Comparison of ENCODE assay signal across 13 cellular contexts in the genomic region with DNA sequence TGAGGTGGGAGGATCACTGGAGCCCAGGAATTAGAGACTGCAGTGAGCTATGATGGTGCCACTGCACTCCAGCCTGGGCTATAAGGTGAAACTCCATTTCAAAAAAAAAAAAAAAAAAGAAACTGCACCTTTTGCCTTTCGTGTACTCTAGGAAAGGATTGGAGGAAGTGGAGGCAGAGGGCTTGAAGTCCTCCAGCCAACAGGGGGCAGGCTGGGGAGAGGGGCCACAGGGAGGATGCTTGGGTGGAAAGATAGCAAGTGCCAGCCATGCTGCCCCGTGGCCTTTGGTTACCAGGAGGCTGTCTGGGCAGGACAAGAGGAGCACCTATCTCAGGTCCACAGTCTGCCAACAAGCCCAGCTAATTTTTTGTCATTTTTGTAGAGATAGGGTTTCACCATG. TPM values are rescaled to one million over a fixed set of nuclear protein-coding genes. Genes with fewer than 3 reads are reported as not detected.
DNase-seq lines count a peak whose midpoint lies in the region; ATAC-seq, FAIRE-seq and TF ChIP-seq lines count a peak whose summit lies in the region.
"Not testable (repeated sequence)": the region's sequence is repeated elsewhere in the genome, so short reads cannot be mapped to it uniquely, and the experiment has no call there.
"Had no signal": no experiment of that assay in that cellular context is flagged by ENCODE, and none has a peak within 500 bp of the region (broad histone marks: within the 10 kb centered on the region; RNA-seq: fewer than 3 reads in every experiment).

No MANE protein-coding gene starts in this region.

- peaks cover 40% of the 10 kb centered on the region for H3K4me1 ChIP-seq in BLaER1
- H3K4me1 ChIP-seq in DOHH2 (ENCODE audit: control insufficient read depth, low read length); GM23338 (ENCODE audit: insufficient read depth); OCI-LY1 (ENCODE audit: insufficient read depth, low read length, severe bottlenecking); HepG2 (ENCODE audit: insufficient read depth, low read length): not testable (repeated sequence)

- not testable (repeated sequence) for H3K27ac Mint-ChIP-seq in GM23338; activated CD4-positive, alpha-beta memory T cell treated with anti-CD3 and anti-CD28 coated beads for 36 hours

- not testable (repeated sequence) for FAIRE-seq in HepG2 (lab: Jason Lieb, UNC)

- not testable (repeated sequence) for H3K9me3 ChIP-seq in BLaER1; DOHH2 (ENCODE audit: control insufficient read depth, insufficient read depth, low read length); OCI-LY1 (ENCODE audit: low read length); HepG2 (ENCODE audit: low read length)

- H3K9me2 ChIP-seq in DOHH2 (replicated peaks; ENCODE audit: control insufficient read depth, low read length); GM23338 (ENCODE audit: insufficient read depth); OCI-LY1 (ENCODE audit: low read depth, low read length): not testable (repeated sequence)

- H2AFZ ChIP-seq in GM23338; OCI-LY1 (ENCODE audit: low read length); HepG2 (ENCODE audit: low read length): not testable (repeated sequence)

- not testable (repeated sequence) for DNase-seq in GM23338 (ENCODE audit: low spot score); HFF-Myc (ENCODE audit: extremely low read depth, low read depth); brain microvascular endothelial cell; HepG2 (ENCODE audit: low spot score)
- peak; percentile 12 for DNase-seq in activated CD4-positive, alpha-beta memory T cell treated with anti-CD3 and anti-CD28 coated beads for 36 hours

- H3K9ac ChIP-seq in BLaER1; OCI-LY1 (ENCODE audit: low read length); HepG2 (ENCODE audit: insufficient read depth, low read depth, low read length): not testable (repeated sequence)

- CTCF ChIA-PET in activated CD4-positive, alpha-beta memory T cell treated with anti-CD3 and anti-CD28 coated beads for 36 hours (lab: Charles Lee); HepG2 (lab: Yijun Ruan, JAX; ENCODE audit: low intra/inter-chr PET ratio, low total read pairs): not testable (repeated sequence)

- not testable (repeated sequence) for H4K20me1 ChIP-seq in BLaER1; DOHH2 (ENCODE audit: control insufficient read depth, insufficient read depth, low read depth, low read length); GM23338 (replicated peaks; ENCODE audit: insufficient read depth); OCI-LY1 (ENCODE audit: insufficient read depth, low read length); HepG2 (ENCODE audit: insufficient read depth, low read length)

- in situ Hi-C loops in brain microvascular endothelial cell (cut with HindIII; ENCODE audit: low pct_ligation_motif_present, low sequenced_read_pairs); HepG2 (cut with HindIII; ENCODE audit: extremely low pct_ligation_motif_present, low pct_unique_long_range_greater_than_20kb): not testable (repeated sequence)

- H3K4me3 Mint-ChIP-seq in GM23338; activated CD4-positive, alpha-beta memory T cell treated with anti-CD3 and anti-CD28 coated beads for 36 hours: not testable (repeated sequence)

- intact Hi-C loops in activated CD4-positive, alpha-beta memory T cell treated with anti-CD3 and anti-CD28 coated beads for 36 hours (cut with micrococcal nuclease); HepG2 (cut with micrococcal nuclease; ENCODE audit: unreplicated experiment): not testable (repeated sequence)

- H3K27me3 ChIP-seq in BLaER1; DOHH2 (ENCODE audit: control insufficient read depth, low read length); GM23338 (ENCODE audit: insufficient read depth); OCI-LY1 (ENCODE audit: insufficient read depth, low read length); brain microvascular endothelial cell (replicated peaks); HepG2 (ENCODE audit: control insufficient read depth in 1 of 2, insufficient read depth in 2 of 2, low read length in 2 of 2): not testable (repeated sequence)

- peak overlapping the region; percentile 58 for H3K4me2 ChIP-seq in BLaER1
- H3K4me2 ChIP-seq in DOHH2 (ENCODE audit: low read length); GM23338; OCI-LY1 (ENCODE audit: low read length); HepG2 (ENCODE audit: low read depth, low read length): not testable (repeated sequence)

- not testable (repeated sequence) for H3K9me3 Mint-ChIP-seq in GM23338; activated CD4-positive, alpha-beta memory T cell treated with anti-CD3 and anti-CD28 coated beads for 36 hours

- H3K4me3 ChIP-seq in BLaER1; DOHH2 (ENCODE audit: low read length); GM23338; HFF-Myc (replicated peaks; ENCODE audit: low read depth, low read length); OCI-LY1 (ENCODE audit: low read depth, low read length, poor library complexity, severe bottlenecking); brain microvascular endothelial cell (ENCODE audit: low read depth, low read length); HepG2 (replicated peaks in 1 of 3; ENCODE audit: insufficient read depth in 1 of 3, low read depth in 2 of 3, low read length in 3 of 3): not testable (repeated sequence)

- not testable (repeated sequence) for TF ChIP-seq POLR2A in HepG2 (IDR thresholded peaks at IDR 0.05; ENCODE audit: insufficient read depth in 1 of 2, low read depth in 2 of 2, low read length in 2 of 2)

- H3K27ac ChIP-seq in BLaER1: peak overlapping the region; percentile 70
- H3K27ac ChIP-seq in DOHH2 (ENCODE audit: low read depth, low read length); GM23338 (ENCODE audit: low read depth); OCI-LY1 (ENCODE audit: low read depth, low read length, poor library complexity, severe bottlenecking); brain microvascular endothelial cell; HepG2 (ENCODE audit: extremely low read length, insufficient read depth, low read length): not testable (repeated sequence)

- BruUV-seq in HepG2 (replicated peaks; lab: Mats Ljungman, UMichigan): not testable (repeated sequence)

- not testable (repeated sequence) for H3K4me1 Mint-ChIP-seq in GM23338; activated CD4-positive, alpha-beta memory T cell treated with anti-CD3 and anti-CD28 coated beads for 36 hours (ENCODE audit: low read depth)

- 78% methylated on average over 1 of the region's 2 CpGs for WGBS in HepG2 (ENCODE audit: low lambda C conversion rate)

- H3K27me3 Mint-ChIP-seq in GM23338 (ENCODE audit: insufficient read depth, low read depth, poor library complexity); activated CD4-positive, alpha-beta memory T cell treated with anti-CD3 and anti-CD28 coated beads for 36 hours: not testable (repeated sequence)

- not testable (repeated sequence) for ATAC-seq in GM23338, HepG2

- H3K79me2 ChIP-seq in DOHH2 (ENCODE audit: control insufficient read depth, low read length); GM23338 (replicated peaks; ENCODE audit: insufficient read depth); OCI-LY1 (ENCODE audit: insufficient read depth, low read length); HepG2 (ENCODE audit: insufficient read depth, low read length): not testable (repeated sequence)

- TF ChIP-seq CTCF in DOHH2 (IDR thresholded peaks at IDR 0.05; ENCODE audit: low read depth, low read length, poor library complexity, severe bottlenecking) (peak; percentile 38), GM23338 (conservative IDR thresholded peaks at IDR 0.05; ENCODE audit: low read depth in 2 of 2) (peak; percentile 12 to 31; a peak in 2 of 4 replicates), HFF-Myc (IDR thresholded peaks at IDR 0.05; ENCODE audit: low read depth, low read length, missing control alignments) (peak; percentile 15), OCI-LY1 (IDR thresholded peaks at IDR 0.05; ENCODE audit: low read length) (peak; percentile 28; the same call in 1 of the 2 replicates), brain microvascular endothelial cell (IDR thresholded peaks at IDR 0.05; ENCODE audit: low read depth, low read length, missing control alignments) (peak; percentile 3)
- not testable (repeated sequence) for TF ChIP-seq CTCF in HepG2 (CRISPR knock-in tag; IDR thresholded peaks at IDR 0.05)

- TF ChIP-seq RAD21 in HepG2 (CRISPR knock-in tag; IDR thresholded peaks at IDR 0.05): not testable (repeated sequence)

- H3K36me3 ChIP-seq in BLaER1; DOHH2 (ENCODE audit: control insufficient read depth, low read length); GM23338 (ENCODE audit: insufficient read depth); OCI-LY1 (ENCODE audit: insufficient read depth, low read length); brain microvascular endothelial cell (replicated peaks); HepG2 (replicated peaks in 1 of 2; ENCODE audit: control insufficient read depth in 1 of 2, insufficient read depth in 2 of 2, low read length in 2 of 2): not testable (repeated sequence)

- POLR2A ChIA-PET in activated CD4-positive, alpha-beta memory T cell treated with anti-CD3 and anti-CD28 coated beads for 36 hours (lab: Charles Lee); HepG2 (lab: Yijun Ruan, JAX): not testable (repeated sequence)

- not testable (repeated sequence) for H3K36me3 Mint-ChIP-seq in GM23338 (ENCODE audit: low read depth); activated CD4-positive, alpha-beta memory T cell treated with anti-CD3 and anti-CD28 coated beads for 36 hours

- not testable (repeated sequence) for TF ChIP-seq EP300 in HepG2 (IDR thresholded peaks at IDR 0.05; ENCODE audit: low read depth in 2 of 2, low read length in 2 of 2); HepG2 (CRISPR knock-in tag; IDR thresholded peaks at IDR 0.05; ENCODE audit: borderline replicate concordance)

- H3F3A ChIP-seq in DOHH2 (ENCODE audit: control insufficient read depth, insufficient read depth); GM23338 (replicated peaks; ENCODE audit: low read depth); OCI-LY1 (ENCODE audit: insufficient read depth, low read length): not testable (repeated sequence)

RNA-seq across cellular contexts. Expression of a gene that starts 14.0 kb away (rescaled TPM):
- not detected in 2 replicates for total RNA-seq in GM23338 (2014; rRNA removed; shearing (Covaris generic))
- polyA plus RNA-seq in GM23338 (2016; fragmentation: Nextera tagmentation; extraction: Ambion mirVana) (1.4 and 1.6 TPM in 2 replicates), HepG2 (2011; rRNA removed) (not detected in 2 replicates)
- not detected for total RNA-seq in activated CD4-positive, alpha-beta memory T cell treated with anti-CD3 and anti-CD28 coated beads for 36 hours
- not detected in 2 replicates for total RNA-seq in HepG2 (2016; rRNA removed; fragmentation: Illumina TruSeq; extraction: Trizol)
- not detected in 2 replicates for total RNA-seq in HepG2 (2016; cell fraction: cytosol; rRNA removed; fragmentation: Illumina TruSeq; extraction: Trizol; ENCODE audit: low read depth)
- total RNA-seq in HepG2 (2016; cell fraction: insoluble cytoplasmic fraction; rRNA removed; fragmentation: Illumina TruSeq; extraction: Trizol): not detected in 2 replicates
- total RNA-seq in HepG2 (2016; cell fraction: membrane; rRNA removed; fragmentation: Illumina TruSeq; extraction: Trizol): not detected in 2 replicates
- total RNA-seq in HepG2 (2016; cell fraction: nucleus; rRNA removed; fragmentation: Illumina TruSeq; extraction: Trizol): not detected in 2 replicates
- polyA plus RNA-seq in HepG2 (2011; cell fraction: cytosol; rRNA removed): not detected in 2 replicates
- polyA plus RNA-seq in HepG2 (2011; cell fraction: nucleus; rRNA removed): not detected in 2 replicates
- polyA plus RNA-seq in HepG2 (2012): 0.07 and 0.23 TPM in 2 replicates
- polyA plus RNA-seq in HepG2 (2016; cell fraction: cytosol; fragmentation: Illumina TruSeq; extraction: Trizol; ENCODE audit: low read depth): not detected in 2 replicates
- not detected in 2 replicates for polyA plus RNA-seq in HepG2 (2016; cell fraction: insoluble cytoplasmic fraction; fragmentation: Illumina TruSeq; extraction: Trizol; ENCODE audit: low read depth)
- not detected in 2 replicates for polyA plus RNA-seq in HepG2 (2016; cell fraction: membrane; fragmentation: Illumina TruSeq; extraction: Trizol; ENCODE audit: low read depth)
- polyA plus RNA-seq in HepG2 (2016; cell fraction: nucleus; fragmentation: Illumina TruSeq; extraction: Trizol; ENCODE audit: insufficient read depth, low read depth): 0.19 and 0.36 TPM in 2 replicates
- polyA minus RNA-seq in HepG2 (2011; rRNA and poly(A)+ RNA removed; ENCODE audit: low replicate concordance): not detected in 2 replicates
- not detected in 2 replicates for polyA minus RNA-seq in HepG2 (2011; cell fraction: cytosol; rRNA and poly(A)+ RNA removed)
- polyA minus RNA-seq in HepG2 (2011; cell fraction: nucleus; rRNA and poly(A)+ RNA removed): not detected in 2 replicates
- total RNA-seq: Calu3; CD8-positive, alpha-beta T cell; Daoy; HT-29 had no signal
- polyA plus RNA-seq: BJ had no signal

RNA-seq across cellular contexts. Expression of a gene that starts 57.5 kb away (rescaled TPM):
- total RNA-seq in GM23338 (2014; rRNA removed; shearing (Covaris generic)): 6.1 and 8.4 TPM in 2 replicates
- 5.8 and 6.1 TPM in 2 replicates for polyA plus RNA-seq in GM23338 (2016; fragmentation: Nextera tagmentation; extraction: Ambion mirVana)
- total RNA-seq in activated CD4-positive, alpha-beta memory T cell treated with anti-CD3 and anti-CD28 coated beads for 36 hours: 10 to 100 TPM; 11.3 to 11.8 TPM
- 9.9 and 11.2 TPM in 2 replicates for total RNA-seq in HepG2 (2016; rRNA removed; fragmentation: Illumina TruSeq; extraction: Trizol)
- 27.1 and 31.4 TPM in 2 replicates for total RNA-seq in HepG2 (2016; cell fraction: cytosol; rRNA removed; fragmentation: Illumina TruSeq; extraction: Trizol; ENCODE audit: low read depth)
- total RNA-seq in HepG2 (2016; cell fraction: insoluble cytoplasmic fraction; rRNA removed; fragmentation: Illumina TruSeq; extraction: Trizol): 7.7 and 8.5 TPM in 2 replicates
- 39.7 and 40.1 TPM in 2 replicates for total RNA-seq in HepG2 (2016; cell fraction: membrane; rRNA removed; fragmentation: Illumina TruSeq; extraction: Trizol)
- total RNA-seq in HepG2 (2016; cell fraction: nucleus; rRNA removed; fragmentation: Illumina TruSeq; extraction: Trizol): 4.1 and 4.4 TPM in 2 replicates
- polyA plus RNA-seq in HepG2 (2011; rRNA removed): 14.2 and 16.0 TPM in 2 replicates
- 13.8 and 14.2 TPM in 2 replicates for polyA plus RNA-seq in HepG2 (2011; cell fraction: cytosol; rRNA removed)
- polyA plus RNA-seq in HepG2 (2011; cell fraction: nucleus; rRNA removed): 3.6 and 5.4 TPM in 2 replicates
- 6.9 and 8.8 TPM in 2 replicates for polyA plus RNA-seq in HepG2 (2012)
- 91.7 and 93.4 TPM in 2 replicates for polyA plus RNA-seq in HepG2 (2016; cell fraction: cytosol; fragmentation: Illumina TruSeq; extraction: Trizol; ENCODE audit: low read depth)
- 15.2 and 16.0 TPM in 2 replicates for polyA plus RNA-seq in HepG2 (2016; cell fraction: insoluble cytoplasmic fraction; fragmentation: Illumina TruSeq; extraction: Trizol; ENCODE audit: low read depth)
- 66.7 and 74.8 TPM in 2 replicates for polyA plus RNA-seq in HepG2 (2016; cell fraction: membrane; fragmentation: Illumina TruSeq; extraction: Trizol; ENCODE audit: low read depth)
- polyA plus RNA-seq in HepG2 (2016; cell fraction: nucleus; fragmentation: Illumina TruSeq; extraction: Trizol; ENCODE audit: insufficient read depth, low read depth): 10.1 and 10.4 TPM in 2 replicates
- polyA minus RNA-seq in HepG2 (2011; rRNA and poly(A)+ RNA removed; ENCODE audit: low replicate concordance): 31.2 and 45.4 TPM in 2 replicates
- polyA minus RNA-seq in HepG2 (2011; cell fraction: cytosol; rRNA and poly(A)+ RNA removed): 5.8 and 6.0 TPM in 2 replicates
- polyA minus RNA-seq in HepG2 (2011; cell fraction: nucleus; rRNA and poly(A)+ RNA removed): 4.4 and 5.1 TPM in 2 replicates
